ENCODE assay signal across 37 cellular contexts in genomic region chr15:22877122-22877521, GRCh38.
"Had no signal": no experiment of that assay in that cellular context is flagged by ENCODE, and none has a peak within 500 bp of the region (broad histone marks: within the 10 kb centered on the region; RNA-seq: fewer than 3 reads in every experiment).

No MANE protein-coding gene starts in this region.

- H3K4me1 Mint-ChIP-seq: activated CD4-positive, alpha-beta T cell treated with anti-CD3 and anti-CD28 coated beads, Interleukin-2, amount 10 ng/mL, durations not matched to agents 24 days and 14 days; activated naive CD8-positive, alpha-beta T cell treated with anti-CD3 and anti-CD28 coated beads for 36 hours; activated T-helper 17 cell treated with anti-CD3 and anti-CD28 coated beads, Interleukin-2, amount 50 U/mL, for 72 hours had no signal

- H3K27ac Mint-ChIP-seq: activated B cell treated with CpG ODN at 0.5 μM for 24 hours; activated CD4-positive, alpha-beta memory T cell treated with anti-CD3 and anti-CD28 coated beads for 36 hours; activated CD4-positive, alpha-beta T cell treated with anti-CD3 and anti-CD28 coated beads, Interleukin-2, amount 10 ng/mL, durations not matched to agents 24 days and 14 days; activated CD8-positive, alpha-beta T cell treated with anti-CD3 and anti-CD28 coated beads for 36 hours; activated naive CD4-positive, alpha-beta T cell treated with anti-CD3 and anti-CD28 coated beads for 36 hours; activated naive CD4-positive, alpha-beta T cell treated with anti-CD3 and anti-CD28 coated beads, Interleukin-2, amount 50 U/mL, for 72 hours; activated naive CD8-positive, alpha-beta T cell treated with anti-CD3 and anti-CD28 coated beads for 36 hours; activated T-cell treated with anti-CD3 and anti-CD28 coated beads, Interleukin-2, amount 50 U/mL, for 72 hours; activated T-helper 1 cell treated with anti-CD3 and anti-CD28 coated beads, Interleukin-12 subunit alpha, Interleukin-12 subunit beta, Interleukin-2, Interleukin-4 antibody, amounts not matched to agents 30 ng/mL and 10 ng/mL and 1 ng/mL, durations not matched to agents 14 hours and 24 hours and 36 hours; activated T-helper 17 cell treated with anti-CD3 and anti-CD28 coated beads, Interleukin-2, amount 50 U/mL, for 72 hours; T-helper 1 cell treated with Interleukin-12 subunit alpha and Interleukin-12 subunit beta and Interleukin-4 antibody, amounts not matched to agents 30 μg/mL and 1 μg/mL, for 36 hours; T-helper 2 cell treated with Interferon-gamma antibody and Interleukin-4, amounts not matched to agents 5 μg/mL and 100 μg/mL, for 36 hours had no signal

- H3K4me3 ChIP-seq: adrenal gland, body of pancreas, breast epithelium had no signal

- H3K27me3 Mint-ChIP-seq: activated B cell treated with CpG ODN at 0.5 μM for 24 hours; activated CD4-positive, alpha-beta memory T cell treated with anti-CD3 and anti-CD28 coated beads for 36 hours; activated CD4-positive, alpha-beta T cell treated with anti-CD3 and anti-CD28 coated beads, Interleukin-2, amount 10 ng/mL, durations not matched to agents 24 days and 14 days; activated CD8-positive, alpha-beta T cell treated with anti-CD3 and anti-CD28 coated beads for 36 hours; activated naive CD8-positive, alpha-beta T cell treated with anti-CD3 and anti-CD28 coated beads for 36 hours; activated T-helper 17 cell treated with anti-CD3 and anti-CD28 coated beads, Interleukin-2, amount 50 U/mL, for 72 hours had no signal

- H3K4me1 ChIP-seq: adrenal gland, breast epithelium had no signal

- FAIRE-seq: astrocyte, TTC549 had no signal

- H3K4me3 Mint-ChIP-seq: activated B cell treated with CpG ODN at 0.5 μM for 24 hours; activated CD4-positive, alpha-beta memory T cell treated with anti-CD3 and anti-CD28 coated beads for 36 hours; activated CD4-positive, alpha-beta T cell treated with anti-CD3 and anti-CD28 coated beads, Interleukin-2, amount 10 ng/mL, durations not matched to agents 24 days and 14 days; activated CD8-positive, alpha-beta T cell treated with anti-CD3 and anti-CD28 coated beads for 36 hours; activated naive CD4-positive, alpha-beta T cell treated with anti-CD3 and anti-CD28 coated beads for 36 hours; activated naive CD8-positive, alpha-beta T cell treated with anti-CD3 and anti-CD28 coated beads for 36 hours; activated T-cell treated with anti-CD3 and anti-CD28 coated beads, Interleukin-2, amount 50 U/mL, for 4 hours; activated T-cell treated with anti-CD3 and anti-CD28 coated beads, Interleukin-2, amount 50 U/mL, for 72 hours; activated T-helper 1 cell treated with anti-CD3 and anti-CD28 coated beads, Interleukin-12 subunit alpha, Interleukin-12 subunit beta, Interleukin-2, Interleukin-4 antibody, amounts not matched to agents 30 ng/mL and 10 ng/mL and 1 ng/mL, durations not matched to agents 14 hours and 24 hours and 36 hours; activated T-helper 17 cell treated with anti-CD3 and anti-CD28 coated beads, Interleukin-2, amount 50 U/mL, for 72 hours; T-helper 1 cell treated with Interleukin-12 subunit alpha and Interleukin-12 subunit beta and Interleukin-4 antibody, amounts not matched to agents 30 μg/mL and 1 μg/mL, for 36 hours; T-helper 2 cell treated with Interferon-gamma antibody and Interleukin-4, amounts not matched to agents 5 μg/mL and 100 μg/mL, for 36 hours had no signal

- H3K9me3 Mint-ChIP-seq: activated B cell treated with CpG ODN at 0.5 μM for 24 hours; activated CD4-positive, alpha-beta memory T cell treated with anti-CD3 and anti-CD28 coated beads for 36 hours; activated CD4-positive, alpha-beta T cell treated with anti-CD3 and anti-CD28 coated beads, Interleukin-2, amount 10 ng/mL, durations not matched to agents 24 days and 14 days; activated CD8-positive, alpha-beta T cell treated with anti-CD3 and anti-CD28 coated beads for 36 hours; activated naive CD4-positive, alpha-beta T cell treated with anti-CD3 and anti-CD28 coated beads, Interleukin-2, amount 50 U/mL, for 72 hours; activated naive CD8-positive, alpha-beta T cell treated with anti-CD3 and anti-CD28 coated beads for 36 hours; activated T-cell treated with anti-CD3 and anti-CD28 coated beads, Interleukin-2, amount 50 U/mL, for 4 hours; activated T-cell treated with anti-CD3 and anti-CD28 coated beads, Interleukin-2, amount 50 U/mL, for 72 hours; activated T-helper 1 cell treated with anti-CD3 and anti-CD28 coated beads, Interleukin-12 subunit alpha, Interleukin-12 subunit beta, Interleukin-2, Interleukin-4 antibody, amounts not matched to agents 30 ng/mL and 10 ng/mL and 1 ng/mL, durations not matched to agents 14 hours and 24 hours and 36 hours; activated T-helper 17 cell treated with anti-CD3 and anti-CD28 coated beads, Interleukin-2, amount 50 U/mL, for 72 hours; T-helper 1 cell treated with Interleukin-12 subunit alpha and Interleukin-12 subunit beta and Interleukin-4 antibody, amounts not matched to agents 30 μg/mL and 1 μg/mL, for 36 hours; T-helper 2 cell treated with Interferon-gamma antibody and Interleukin-4, amounts not matched to agents 5 μg/mL and 100 μg/mL, for 36 hours had no signal

- H3K9me3 ChIP-seq: adrenal gland, body of pancreas, breast epithelium had no signal

- H3K27me3 ChIP-seq: adrenal gland, body of pancreas, brain microvascular endothelial cell, breast epithelium had no signal

- H3K27ac ChIP-seq: adrenal gland, body of pancreas, brain microvascular endothelial cell, breast epithelium, VCaP had no signal

- DNase-seq: activated B cell treated with CpG ODN at 0.5 μM for 24 hours; activated CD4-positive, alpha-beta memory T cell treated with anti-CD3 and anti-CD28 coated beads for 36 hours; activated CD4-positive, alpha-beta T cell treated with anti-CD3 and anti-CD28 coated beads for 4 hours; activated CD4-positive, alpha-beta T cell treated with anti-CD3 and anti-CD28 coated beads, Interleukin-2, amount 10 ng/mL, durations not matched to agents 24 days and 14 days; activated CD4-positive, alpha-beta T cell treated with anti-CD3 and anti-CD28 coated beads, Interleukin-2, amount 50 U/mL, for 1 hour; activated CD4-positive, alpha-beta T cell treated with anti-CD3 and anti-CD28 coated beads, Interleukin-2, amount 50 U/mL, for 4 hours; activated CD4-positive, CD25-positive, alpha-beta regulatory T cell treated with anti-CD3 and anti-CD28 coated beads, Interleukin-2, amount 50 U/mL, for 72 hours; activated CD8-positive, alpha-beta memory T cell treated with anti-CD3 and anti-CD28 coated beads, Interleukin-2, amount 50 U/mL, for 4 hours; activated CD8-positive, alpha-beta T cell treated with anti-CD3 and anti-CD28 coated beads for 36 hours; activated effector memory CD4-positive, alpha-beta T cell treated with anti-CD3 and anti-CD28 coated beads, Interleukin-2, amount 50 U/mL, for 16 hours; activated gamma-delta T cell treated with Interleukin-2 at 50 U/mL for 16 hours; activated naive CD4-positive, alpha-beta T cell; activated naive CD4-positive, alpha-beta T cell treated with anti-CD3 and anti-CD28 coated beads for 36 hours; activated naive CD4-positive, alpha-beta T cell treated with anti-CD3 and anti-CD28 coated beads, Interleukin-2, amount 50 U/mL, for 16 hours; activated naive CD8-positive, alpha-beta T cell treated with anti-CD3 and anti-CD28 coated beads for 36 hours; activated T-cell treated with anti-CD3 and anti-CD28 coated beads for 4 hours; activated T-cell treated with anti-CD3 and anti-CD28 coated beads, Interleukin-2, amount 50 U/mL, for 1 hour; activated T-cell treated with anti-CD3 and anti-CD28 coated beads, Interleukin-2, amount 50 U/mL, for 4 hours; activated T-cell treated with anti-CD3 and anti-CD28 coated beads, Interleukin-2, amount 50 U/mL, for 72 hours; amniotic stem cell; aorta; body of pancreas; brain microvascular endothelial cell; central memory CD4-positive, alpha-beta T cell; T-helper 1 cell; T-helper 2 cell; T-helper 9 cell had no signal

- ATAC-seq: activated CD8-positive, alpha-beta T cell treated with anti-CD3 and anti-CD28 coated beads for 36 hours; activated naive CD4-positive, alpha-beta T cell treated with anti-CD3 and anti-CD28 coated beads, Interleukin-2, amount 50 U/mL, for 72 hours; activated T-cell treated with anti-CD3 and anti-CD28 coated beads, Interleukin-2, amount 50 U/mL, for 4 hours; activated T-cell treated with anti-CD3 and anti-CD28 coated beads, Interleukin-2, amount 50 U/mL, for 72 hours; activated T-helper 17 cell treated with anti-CD3 and anti-CD28 coated beads, Interleukin-2, amount 50 U/mL, for 72 hours; body of pancreas had no signal
